32 cellular contexts compared by ENCODE assay signal in genomic region chr10:122812751-122813150, GRCh38. TPM values are rescaled to one million over a fixed set of nuclear protein-coding genes. Genes with fewer than 3 reads are reported as not detected.
"Had no signal": no experiment of that assay in that cellular context is flagged by ENCODE, and none has a peak within 500 bp of the region (broad histone marks: within the 10 kb centered on the region; RNA-seq: fewer than 3 reads in every experiment).

No MANE protein-coding gene starts in this region.

- H3K36me3 ChIP-seq: adrenal gland, ascending aorta, brain microvascular endothelial cell, breast epithelium, cardiac muscle cell had no signal

- DNase-seq: activated effector memory CD4-positive, alpha-beta T cell treated with anti-CD3 and anti-CD28 coated beads, Interleukin-2, amount 50 U/mL, for 16 hours; activated effector memory CD4-positive, alpha-beta T cell treated with Interleukin-2 at 50 U/mL for 16 hours; activated gamma-delta T cell; activated gamma-delta T cell treated with Interleukin-2 at 50 U/mL for 16 hours; activated naive CD4-positive, alpha-beta T cell; activated naive CD4-positive, alpha-beta T cell treated with anti-CD3 and anti-CD28 coated beads for 36 hours; activated naive CD4-positive, alpha-beta T cell treated with anti-CD3 and anti-CD28 coated beads, Interleukin-2, amount 10 ng/mL, durations not matched to agents 7 days and 5 days; activated naive CD4-positive, alpha-beta T cell treated with anti-CD3 and anti-CD28 coated beads, Interleukin-2, amount 50 U/mL, for 16 hours; activated naive CD4-positive, alpha-beta T cell treated with Interleukin-2 at 50 U/mL for 16 hours; activated naive CD8-positive, alpha-beta T cell treated with anti-CD3 and anti-CD28 coated beads for 36 hours; activated naive CD8-positive, alpha-beta T cell treated with anti-CD3 and anti-CD28 coated beads, Interleukin-2, amount 10 ng/mL, durations not matched to agents 7 days and 5 days; activated naive CD8-positive, alpha-beta T cell treated with anti-CD3 and anti-CD28 coated beads, Interleukin-2, amount 50 U/mL, for 24 hours; activated T-cell treated with anti-CD3 and anti-CD28 coated beads, Interleukin-2, amount 50 U/mL, for 24 hours; activated T-cell treated with anti-CD3 and anti-CD28 coated beads, Interleukin-2, amount 50 U/mL, for 4 hours; activated T-cell treated with anti-CD3 and anti-CD28 coated beads, Interleukin-2, amount 50 U/mL, for 48 hours; activated T-cell treated with anti-CD3 and anti-CD28 coated beads, Interleukin-2, amount 50 U/mL, for 72 hours; adrenal gland; amniotic stem cell; amygdala; anterior cingulate cortex; aorta; body of pancreas; brain microvascular endothelial cell; caudate nucleus; central memory CD4-positive, alpha-beta T cell; cerebellar nuclear complex had no signal

- H3K4me1 ChIP-seq: adrenal gland, ascending aorta, body of pancreas, breast epithelium had no signal

- ATAC-seq: activated naive CD4-positive, alpha-beta T cell treated with anti-CD3 and anti-CD28 coated beads, Interleukin-2, amount 50 U/mL, for 72 hours; activated naive CD8-positive, alpha-beta T cell treated with anti-CD3 and anti-CD28 coated beads, Interleukin-2, amount 50 U/mL, for 24 hours; activated T-cell treated with anti-CD3 and anti-CD28 coated beads, Interleukin-2, amount 50 U/mL, for 4 hours; activated T-cell treated with anti-CD3 and anti-CD28 coated beads, Interleukin-2, amount 50 U/mL, for 72 hours; activated T-helper 17 cell treated with anti-CD3 and anti-CD28 coated beads, Interleukin-2, amount 50 U/mL, for 72 hours; body of pancreas had no signal

- H3K9me3 ChIP-seq: adrenal gland, ascending aorta, body of pancreas, breast epithelium had no signal

- H3K27me3 ChIP-seq: ascending aorta, body of pancreas, brain microvascular endothelial cell, breast epithelium, cardiac muscle cell had no signal

- H3K27ac ChIP-seq: adrenal gland, ascending aorta, body of pancreas, brain microvascular endothelial cell, breast epithelium, cardiac muscle cell had no signal

- H3K4me3 ChIP-seq: adrenal gland, ascending aorta, body of pancreas, breast epithelium, cardiac muscle cell had no signal

RNA-seq across cellular contexts. Expression of gene CUZD1, which starts 32.9 kb away (rescaled TPM):
- total RNA-seq: ascending aorta, chondrocyte had no signal
- polyA plus RNA-seq: cardiac muscle cell had no signal
